22 cellular contexts compared by ENCODE assay signal in genomic region chr7:30840176-30841024, GRCh38.
DNase-seq lines count a peak whose midpoint lies in the region; ATAC-seq and TF ChIP-seq lines count a peak whose summit lies in the region.
"Had no signal": no experiment of that assay in that cellular context is flagged by ENCODE, and none has a peak within 500 bp of the region (broad histone marks: within the 10 kb centered on the region; RNA-seq: fewer than 3 reads in every experiment).

No MANE protein-coding gene starts in this region.

- intact Hi-C loops in heart right ventricle (cut with DNase I), result no loop called here
- intact Hi-C loops in left ventricle myocardium superior (cut with micrococcal nuclease), result no loop called here
- intact Hi-C loops in sciatic nerve (cut with DNase I), result no loop called here

- ATAC-seq in heart right ventricle (peak in 5 of 8 donors; percentile 23 to 50 (median 40)), left ventricle myocardium superior (no peak), left lobe of liver (peak; percentile 48), sciatic nerve (peak; percentile 75), GM19351 (IDR thresholded peaks at IDR 0.05; ENCODE audit: unreplicated experiment) (no peak), HG03025 (IDR thresholded peaks at IDR 0.05; ENCODE audit: low FRiP score, unreplicated experiment) (no peak)
- ATAC-seq: CD8-positive, alpha-beta T cell; GM12878 had no signal

- WGBS in heart right ventricle, 2 donors, result 73 to 75% methylated on average over 6 of the region's 6 CpGs

- H3K4me3 ChIP-seq in heart right ventricle, result no peak overlapping the region
- H3K4me3 ChIP-seq: GM12878, SJSA1 had no signal

- H3K27ac ChIP-seq in heart right ventricle (peak overlapping the region in 7 of 10 donors; percentile 8 to 65 (median 27)), caudate nucleus (ENCODE audit: low read depth, low read length) (peak overlapping the region; percentile 44)
- H3K27ac ChIP-seq: SJSA1 had no signal

- no peaks in the 10 kb centered on the region for H3K9me3 ChIP-seq in heart right ventricle
- H3K9me3 ChIP-seq: SJSA1 had no signal

- H3K36me3 ChIP-seq in heart right ventricle, result peaks cover 0 to 44% (median 0%) of the 10 kb centered on the region in 9 donors
- H3K36me3 ChIP-seq: SJSA1 had no signal

- H3K4me1 ChIP-seq in heart right ventricle, result peaks cover 0 to 45% (median 32%) of the 10 kb centered on the region in 9 donors
- H3K4me1 ChIP-seq: SJSA1 had no signal

- H3K27me3 ChIP-seq in heart right ventricle, result no peaks in the 10 kb centered on the region
- H3K27me3 ChIP-seq: SJSA1 had no signal

- DNase-seq in heart right ventricle (no peak), left ventricle myocardium superior (no peak), caudate nucleus (lab: John Stamatoyannopoulos, UW) (no peak), left lobe of liver (ENCODE audit: low spot score) (no peak), sciatic nerve (ENCODE audit: low spot score) (peak; percentile 70)
- DNase-seq in activated CD4-positive, alpha-beta T cell treated with anti-CD3 and anti-CD28 coated beads, Interleukin-2, amount 50 U/mL, for 48 hours, result no peak
- DNase-seq: AML-193; C1 segment of cervical spinal cord; CD8-positive, alpha-beta T cell; DND-41; H7; Karpas-422; MV-4-11; NCI-H1105 treated with DMSO at 0.1 percent for 48 hours; NCI-H2029 treated with DMSO at 0.1 percent for 48 hours; NCI-H510A treated with DMSO at 0.1 percent for 48 hours; NCI-H748 treated with DMSO at 0.1 percent for 48 hours; NK-92 treated with Interleukin-12 subunit alpha and Interleukin-12 subunit beta, amount 100 ng/mL, for 24 hours had no signal

- no peak for TF ChIP-seq CTCF in heart right ventricle (IDR thresholded peaks at IDR 0.05)

Comparison
In these comparisons a context has a peak if more than half of its experiments do, and no peak if none do; other contexts are left out.
1. ATAC-seq: peak in heart right ventricle (5 of 8), left lobe of liver (single experiment) and sciatic nerve (single experiment); none in left ventricle myocardium superior (single experiment), GM19351 (single experiment) and HG03025 (single experiment).